Comparison of ENCODE assay signal across 16 cellular contexts in the genomic region with DNA sequence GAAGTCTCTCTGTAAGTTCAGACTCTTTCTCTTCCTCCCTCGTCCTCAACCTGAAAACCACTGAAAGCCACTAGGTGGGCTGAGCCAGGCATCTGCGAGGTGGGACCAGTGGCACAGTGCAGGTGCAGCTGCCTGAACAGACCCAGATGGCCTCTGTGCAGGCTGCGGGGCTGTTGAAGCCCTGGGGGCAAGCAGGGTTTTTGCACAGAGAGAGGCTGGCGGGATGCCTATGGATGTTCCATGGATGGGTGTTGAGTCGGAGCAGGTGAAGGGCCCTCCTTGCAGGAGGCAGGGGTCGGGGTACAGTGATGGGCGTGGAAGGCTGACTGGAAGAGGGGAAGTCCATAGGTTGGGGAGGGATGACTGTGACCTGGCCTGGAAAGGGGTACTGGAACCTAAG.
DNase-seq lines count a peak whose midpoint lies in the region; ATAC-seq and TF ChIP-seq lines count a peak whose summit lies in the region.
"Had no signal": no experiment of that assay in that cellular context is flagged by ENCODE, and none has a peak within 500 bp of the region (broad histone marks: within the 10 kb centered on the region; RNA-seq: fewer than 3 reads in every experiment).

No MANE protein-coding gene starts in this region.

- dilution Hi-C loops in IMR-90 (cut with HindIII; ENCODE audit: low sequenced_read_pairs, unreplicated experiment) = no loop called here

- no peaks in the 10 kb centered on the region for H3K79me2 ChIP-seq in OCI-LY7 (ENCODE audit: insufficient read depth, low read depth, low read length)

- H2AFZ ChIP-seq in IMR-90 (replicated peaks; ENCODE audit: low read length, poor library complexity) = no peak overlapping the region
- no peak overlapping the region for H2AFZ ChIP-seq in OCI-LY7 (ENCODE audit: low read length)
- H2AFZ ChIP-seq in neuronal stem cell (ENCODE audit: low read length) = no peak overlapping the region

- no peak overlapping the region for H3K4ac ChIP-seq in IMR-90 (ENCODE audit: low read depth, low read length)
- H3K4ac ChIP-seq in neuronal stem cell (ENCODE audit: low read length) = no peak overlapping the region

- CTCF ChIA-PET in IMR-90 (lab: Yijun Ruan, JAX) = no interaction called here
- CTCF ChIA-PET in OCI-LY7 (lab: Charles Lee; ENCODE audit: unreplicated experiment) = no interaction called here

- no peak overlapping the region for H3K18ac ChIP-seq in IMR-90 (ENCODE audit: low read depth, low read length)
- no peak overlapping the region for H3K18ac ChIP-seq in neuronal stem cell (ENCODE audit: low read length)

- H3K4me1 ChIP-seq in BE2C = no peaks in the 10 kb centered on the region
- no peaks in the 10 kb centered on the region; the same call in 1 of the 2 replicates for H3K4me1 ChIP-seq in IMR-90 (ENCODE audit: control insufficient read depth, insufficient read depth, low read length)
- no peaks in the 10 kb centered on the region for H3K4me1 ChIP-seq in OCI-LY7 (ENCODE audit: insufficient read depth, low read length, poor library complexity, severe bottlenecking)
- H3K4me1 ChIP-seq in neuronal stem cell (ENCODE audit: control insufficient read depth in 2 of 2, insufficient read depth in 1 of 2, low read depth in 1 of 2, low read length in 2 of 2) = peaks cover 0 to 8% of the 10 kb centered on the region in 2 donors
- H3K4me1 ChIP-seq: BLaER1, Caco-2 had no signal

- 0 out of 2 replicates have a peak overlapping the region, but pooled peaks have one; percentile 7 for H2AK5ac ChIP-seq in IMR-90 (ENCODE audit: low read depth, low read length)
- no peak overlapping the region for H2AK5ac ChIP-seq in neuronal stem cell (ENCODE audit: low read depth, low read length)

- no peak for TF ChIP-seq CTCF in BE2C (IDR thresholded peaks at IDR 0.05; ENCODE audit: low read depth, low read length)
- TF ChIP-seq CTCF in IMR-90 (conservative IDR thresholded peaks at IDR 0.05; ENCODE audit: low read depth, low read length) = no peak
- no peak for TF ChIP-seq CTCF in OCI-LY7 (conservative IDR thresholded peaks at IDR 0.05; ENCODE audit: low read length)

- H2BK15ac ChIP-seq in IMR-90 (ENCODE audit: low read depth, low read length) (no peak overlapping the region), neuronal stem cell (ENCODE audit: low read length) (no peak overlapping the region)

- H4K91ac ChIP-seq in IMR-90 (ENCODE audit: insufficient read depth, low read depth, low read length) (no peak overlapping the region), neuronal stem cell (ENCODE audit: low read depth, low read length, poor library complexity) (no peak overlapping the region)

- in situ Hi-C loops in IMR-90 (cut with MboI; ENCODE audit: low sequenced_read_pairs) = no loop called here

- no peak for TF ChIP-seq POLR2A in IMR-90 (IDR thresholded peaks at IDR 0.05; ENCODE audit: low read depth, low read length)

- no peaks in the 10 kb centered on the region for H3K9me2 ChIP-seq in OCI-LY7 (ENCODE audit: insufficient read depth, low read length)

- H2BK5ac ChIP-seq in IMR-90 (ENCODE audit: low read depth, low read length, poor library complexity, severe bottlenecking) (no peak overlapping the region), neuronal stem cell (ENCODE audit: low read length) (no peak overlapping the region)

- no peak overlapping the region for H2BK120ac ChIP-seq in IMR-90 (ENCODE audit: low read depth, low read length)
- H2BK120ac ChIP-seq in neuronal stem cell (ENCODE audit: low read depth, low read length) = no peak overlapping the region

- H3K23ac ChIP-seq in IMR-90 (ENCODE audit: low read depth, low read length) (no peak overlapping the region), neuronal stem cell (ENCODE audit: low read depth, low read length, poor library complexity) (no peak overlapping the region)

- H3K79me1 ChIP-seq in IMR-90 (ENCODE audit: low read depth in 1 of 2, low read length in 2 of 2) (no peaks in the 10 kb centered on the region), neuronal stem cell (ENCODE audit: low read depth, low read length) (no peaks in the 10 kb centered on the region)

- H3K56ac ChIP-seq in IMR-90 (ENCODE audit: extremely low read depth, insufficient read depth, low read length) = no peak overlapping the region

- H4K20me1 ChIP-seq in IMR-90 (ENCODE audit: insufficient read depth, low read length) (no peaks in the 10 kb centered on the region), OCI-LY7 (ENCODE audit: insufficient read depth, low read length) (no peaks in the 10 kb centered on the region)
- H4K20me1 ChIP-seq: BLaER1 had no signal

- no peak overlapping the region for H2BK12ac ChIP-seq in neuronal stem cell (ENCODE audit: low read length)

- no peak for TF ChIP-seq RAD21 in IMR-90 (IDR thresholded peaks at IDR 0.05; ENCODE audit: low read length)

- intact Hi-C loops in IMR-90 (cut with micrococcal nuclease) (no loop called here), OCI-LY7 (cut with micrococcal nuclease; ENCODE audit: unreplicated experiment) (no loop called here)

- DNase-seq in BE2C = peak; percentile 56
- no peak for DNase-seq in IMR-90
- peak; percentile 26 for DNase-seq in OCI-LY7 (ENCODE audit: low spot score)
- DNase-seq in cerebellar cortex (ENCODE audit: low spot score) = no peak
- no peak for DNase-seq in neuronal stem cell (ENCODE audit: low spot score)
- no peak for DNase-seq in NCI-H1092 treated with DMSO at 0.1 percent for 48 hours (lab: John Stamatoyannopoulos, UW)
- DNase-seq: Caco-2; CD4-positive, CD25-positive, alpha-beta regulatory T cell; CD8-positive, alpha-beta T cell; DMS153; DND-41; GOT3; HFFc6 had no signal

- POLR2A ChIA-PET in IMR-90 (lab: Charles Lee; ENCODE audit: unreplicated experiment) = no interaction called here
- POLR2A ChIA-PET in OCI-LY7 (lab: Charles Lee) = no interaction called here

- H3K9me3 ChIP-seq in BE2C (no peaks in the 10 kb centered on the region), IMR-90 (ENCODE audit: control insufficient read depth, insufficient read depth, low read length) (no peaks in the 10 kb centered on the region), OCI-LY7 (ENCODE audit: low read length) (no peaks in the 10 kb centered on the region), neuronal stem cell (replicated peaks in 1 of 2; ENCODE audit: control insufficient read depth in 2 of 2, insufficient read depth in 1 of 2, low read depth in 1 of 2, low read length in 2 of 2) (no peaks in the 10 kb centered on the region)
- H3K9me3 ChIP-seq: Caco-2, HAP-1 had no signal

- H3K4me3 ChIP-seq in BE2C (ENCODE audit: low read depth, low read length) = no peak overlapping the region
- no peak overlapping the region for H3K4me3 ChIP-seq in IMR-90 (ENCODE audit: insufficient read depth, low read depth, low read length)
- H3K4me3 ChIP-seq in OCI-LY7 (ENCODE audit: low read depth, low read length, poor library complexity, severe bottlenecking) = no peak overlapping the region
- H3K4me3 ChIP-seq in neuronal stem cell (ENCODE audit: low read length in 2 of 2) = peak overlapping the region in 1 of 2 donors; percentile 51
- H3K4me3 ChIP-seq: BLaER1, HAP-1 had no signal

- H3K4me2 ChIP-seq in IMR-90 (ENCODE audit: low read depth, low read length) = no peak overlapping the region
- H3K4me2 ChIP-seq in OCI-LY7 (ENCODE audit: low read length) = no peak overlapping the region
- no peak overlapping the region for H3K4me2 ChIP-seq in neuronal stem cell (ENCODE audit: insufficient read depth, low read length, poor library complexity, severe bottlenecking)
- H3K4me2 ChIP-seq: BLaER1 had no signal

- no peaks in the 10 kb centered on the region for H3K9me1 ChIP-seq in IMR-90 (ENCODE audit: insufficient read depth, low read length)

- H3K9ac ChIP-seq in IMR-90 (ENCODE audit: low read depth, low read length) (no peak overlapping the region), neuronal stem cell (ENCODE audit: low read depth, low read length, poor library complexity) (no peak overlapping the region)
- H3K9ac ChIP-seq: BLaER1 had no signal

- no peaks in the 10 kb centered on the region for H3K36me3 ChIP-seq in BE2C
- H3K36me3 ChIP-seq in IMR-90 (ENCODE audit: control insufficient read depth, insufficient read depth, low read length) = no peaks in the 10 kb centered on the region
- H3K36me3 ChIP-seq in OCI-LY7 (ENCODE audit: insufficient read depth, low read length) = no peaks in the 10 kb centered on the region
- no peaks in the 10 kb centered on the region for H3K36me3 ChIP-seq in neuronal stem cell (replicated peaks in 1 of 2; ENCODE audit: control insufficient read depth in 2 of 2, insufficient read depth in 2 of 2, low read length in 2 of 2)
- H3K36me3 ChIP-seq: BLaER1, HAP-1 had no signal

- H4K8ac ChIP-seq in IMR-90 (ENCODE audit: low read depth in 2 of 2, low read length in 2 of 2) (no peak overlapping the region), neuronal stem cell (ENCODE audit: low read depth, low read length) (no peak overlapping the region)

- H3K27ac ChIP-seq in IMR-90 (ENCODE audit: insufficient read depth, low read length) (no peak overlapping the region), OCI-LY7 (ENCODE audit: low read depth, low read length, poor library complexity, severe bottlenecking) (no peak overlapping the region), neuronal stem cell (replicated peaks; ENCODE audit: low read length) (no peak overlapping the region)
- H3K27ac ChIP-seq: BLaER1, C4-2B had no signal

- BruUV-seq in IMR-90 (replicated peaks; lab: Mats Ljungman, UMichigan) = no TSS peak
- no TSS peak for BruUV-seq in OCI-LY7 (replicated peaks; lab: Mats Ljungman, UMichigan)

- 89% methylated on average over 6 of the region's 7 CpGs; no CpG with 5 or more reads in 1 of the 2 experiments for WGBS in IMR-90 (ENCODE audit: extremely low coverage in 2 of 2, insufficient read length in 1 of 2), 2 experiments
- no CpG with 5 or more reads among the region's 7 CpGs for WGBS in neuronal stem cell (ENCODE audit: extremely low coverage in 2 of 2, insufficient read length in 2 of 2, insufficient replicate concordance in 1 of 2), 2 donors

- H3K27me3 ChIP-seq in BE2C = no peaks in the 10 kb centered on the region
- no peaks in the 10 kb centered on the region for H3K27me3 ChIP-seq in IMR-90 (ENCODE audit: control insufficient read depth, insufficient read depth, low read length)
- H3K27me3 ChIP-seq in neuronal stem cell (ENCODE audit: control insufficient read depth in 3 of 3, insufficient read depth in 3 of 3, low read depth in 1 of 3, low read length in 3 of 3) = peaks cover 0 to 23% (median 0%) of the 10 kb centered on the region in 3 experiments
- H3K27me3 ChIP-seq: BLaER1 had no signal

- no peak overlapping the region for H2BK20ac ChIP-seq in IMR-90 (ENCODE audit: low read depth, low read length)

- H3K14ac ChIP-seq in IMR-90 (replicated peaks; ENCODE audit: low read depth, low read length) (no peak overlapping the region), neuronal stem cell (ENCODE audit: low read length) (no peak overlapping the region)

- H2AK9ac ChIP-seq in IMR-90 (replicated peaks; ENCODE audit: low read depth, low read length, poor library complexity) = no peak overlapping the region

- H4K5ac ChIP-seq in IMR-90 (ENCODE audit: low read depth, low read length) = no peak overlapping the region

- ATAC-seq in IMR-90 (ENCODE audit: low read depth) = no peak
- ATAC-seq: CD8-positive, alpha-beta T cell had no signal

TF ChIP-seq in IMR-90, 13 proteins besides CTCF, POLR2A, EP300 and RAD21 (continues in another document):
- TF ChIP-seq SMC3 (IDR thresholded peaks at IDR 0.05; ENCODE audit: low read depth, low read length) (no peak), BHLHE40 (IDR thresholded peaks at IDR 0.05; ENCODE audit: low read depth, low read length) (no peak), RCOR1 (IDR thresholded peaks at IDR 0.05; ENCODE audit: insufficient replicate concordance, low read length) (no peak)

Comparison
In these comparisons a context has a peak if more than half of its experiments do, and no peak if none do; other contexts are left out.
1. DNase-seq: peak in BE2C (single experiment) and OCI-LY7 (single experiment); none in IMR-90 (single experiment), cerebellar cortex (single experiment), neuronal stem cell (single experiment) and NCI-H1092 treated with DMSO at 0.1 percent for 48 hours (single experiment).